1 cellular context compared by ENCODE assay signal in genomic region chr3:50164984-50165383, GRCh38.
TF ChIP-seq lines count a peak whose summit lies in the region.

No MANE protein-coding gene starts in this region.

TF ChIP-seq in endothelial cell of umbilical vein, 7 proteins besides CTCF, POLR2A, EP300 and RAD21:
- no peak for TF ChIP-seq GATA2 (IDR thresholded peaks at IDR 0.05; ENCODE audit: insufficient read depth, insufficient read length, low read depth, low read length)
- no peak for TF ChIP-seq FOS (IDR thresholded peaks at IDR 0.05; ENCODE audit: borderline replicate concordance, insufficient read depth, low read length)
- TF ChIP-seq, protein P1, sequence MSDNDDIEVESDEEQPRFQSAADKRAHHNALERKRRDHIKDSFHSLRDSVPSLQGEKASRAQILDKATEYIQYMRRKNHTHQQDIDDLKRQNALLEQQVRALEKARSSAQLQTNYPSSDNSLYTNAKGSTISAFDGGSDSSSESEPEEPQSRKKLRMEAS (IDR thresholded peaks at IDR 0.05; ENCODE audit: insufficient read depth, insufficient read length): no peak
- TF ChIP-seq MYC (IDR thresholded peaks at IDR 0.05; ENCODE audit: low read depth, low read length): no peak
- no peak for TF ChIP-seq POLR2AphosphoS5 (IDR thresholded peaks at IDR 0.05; ENCODE audit: insufficient read depth, low read depth, low read length)
- TF ChIP-seq JUN (IDR thresholded peaks at IDR 0.05; ENCODE audit: borderline replicate concordance, insufficient read depth, insufficient read length, low read depth): no peak
- TF ChIP-seq EZH2 (IDR thresholded peaks at IDR 0.05; ENCODE audit: borderline replicate concordance, low read depth, low read length, severe bottlenecking): no peak
TF ChIP-seq in endothelial cell of umbilical vein: peak in this region for 0.
